ENCODE assay signal across 30 cellular contexts in genomic region chr1:13681921-13682320, GRCh38.
"Had no signal": no experiment of that assay in that cellular context is flagged by ENCODE, and none has a peak within 500 bp of the region (broad histone marks: within the 10 kb centered on the region; RNA-seq: fewer than 3 reads in every experiment).

No MANE protein-coding gene starts in this region.

- H3K9me3 ChIP-seq: adrenal gland, Peyer's patch, SJSA1, SK-N-SH had no signal

- H3K36me3 ChIP-seq: adrenal gland, cardiac muscle cell, Peyer's patch, SJSA1 had no signal

- DNase-seq: activated CD4-positive, alpha-beta T cell treated with anti-CD3 and anti-CD28 coated beads for 36 hours; activated CD4-positive, alpha-beta T cell treated with anti-CD3 and anti-CD28 coated beads, Interleukin-2, amount 10 ng/mL, durations not matched to agents 7 days and 5 days; activated CD4-positive, alpha-beta T cell treated with anti-CD3 and anti-CD28 coated beads, Interleukin-2, amount 50 U/mL, for 48 hours; activated CD8-positive, alpha-beta T cell treated with anti-CD3 and anti-CD28 coated beads, Interleukin-2, amount 10 ng/mL, durations not matched to agents 7 days and 5 days; activated gamma-delta T cell; activated naive CD4-positive, alpha-beta T cell treated with anti-CD3 and anti-CD28 coated beads for 36 hours; activated T-cell treated with anti-CD3 and anti-CD28 coated beads, Interleukin-2, amount 50 U/mL, for 24 hours; adrenal gland; KG1; MM.1S; MV-4-11; NCI-H1092; NCI-H1436 treated with DMSO at 0.1 percent for 48 hours; NCI-H187; NCI-H2029 treated with DMSO at 0.1 percent for 48 hours; NCI-H2107; NCI-H226; NCI-H446 treated with DMSO at 0.1 percent for 48 hours; NCI-H69; NK-92 treated with Interleukin-12 subunit alpha and Interleukin-12 subunit beta, amount 100 ng/mL, for 24 hours; PC-3; Peyer's patch; RPMI8226; SHP77 treated with DMSO at 0.1 percent for 48 hours; SK-N-SH had no signal

- H3K4me3 ChIP-seq: adrenal gland, cardiac muscle cell, Peyer's patch, SJSA1 had no signal

- ATAC-seq: activated CD4-positive, alpha-beta T cell treated with anti-CD3 and anti-CD28 coated beads for 36 hours; activated CD4-positive, CD25-positive, alpha-beta regulatory T cell treated with anti-CD3 and anti-CD28 coated beads, Interleukin-2, amount 50 U/mL, for 24 hours; activated CD8-positive, alpha-beta T cell treated with anti-CD3 and anti-CD28 coated beads, Interleukin-2, amount 10 ng/mL, durations not matched to agents 7 days and 5 days; activated naive CD4-positive, alpha-beta T cell treated with anti-CD3 and anti-CD28 coated beads, Interleukin-2, amount 50 U/mL, for 72 hours; PC-3; WTC11 had no signal

- H3K27me3 ChIP-seq: adrenal gland, Peyer's patch, SJSA1 had no signal

- H3K4me1 ChIP-seq: adrenal gland, Peyer's patch, SJSA1 had no signal

- H3K27ac ChIP-seq: adrenal gland, cardiac muscle cell, Peyer's patch, SJSA1 had no signal

- H3K4me2 ChIP-seq: SK-N-SH had no signal

- H3K9ac ChIP-seq: SK-N-SH had no signal
